In the genomic region with DNA sequence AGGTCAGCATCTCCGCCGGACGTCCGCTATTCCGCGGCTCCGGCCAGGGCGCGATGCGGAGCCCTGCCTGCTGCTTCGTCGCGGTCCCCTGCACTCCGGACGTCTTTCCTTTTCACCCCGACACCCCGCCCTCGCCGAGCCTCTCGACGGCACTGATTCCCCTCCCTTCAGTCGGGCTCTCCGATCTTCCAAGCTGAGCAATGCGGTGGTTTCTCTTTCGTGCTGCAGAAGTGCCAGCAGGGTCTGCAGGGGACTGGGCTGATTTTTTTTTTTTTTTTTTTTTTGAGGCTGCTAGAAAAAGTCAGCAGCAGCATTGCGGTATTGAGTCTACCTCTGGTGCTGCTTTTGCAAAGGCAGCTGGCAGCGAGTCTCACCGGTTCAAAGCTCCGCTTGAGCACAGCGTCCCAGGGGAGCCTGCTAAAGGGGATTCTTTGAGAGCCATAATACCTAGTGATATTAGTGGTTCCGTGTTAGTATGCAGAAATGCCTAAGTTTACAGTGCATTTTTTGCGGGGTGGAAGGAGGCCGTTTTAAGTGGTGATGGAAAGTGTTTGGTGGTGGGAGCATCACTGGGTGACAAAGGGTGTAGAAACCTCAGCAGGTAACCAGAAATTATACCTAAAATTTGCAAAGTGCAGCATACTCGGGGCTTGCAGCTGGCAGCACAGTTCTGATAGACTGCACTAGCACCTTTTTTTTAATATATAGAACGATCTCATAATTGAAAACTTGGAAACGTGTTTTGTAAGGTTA, we compare ENCODE assay signal across 8 cellular contexts. TPM values are rescaled to one million over a fixed set of nuclear protein-coding genes. Genes with fewer than 3 reads are reported as not detected.
A peak's percentile ranks its signal among the peaks of the same experiment; 100 is the strongest.
DNase-seq lines count a peak whose midpoint lies in the region; ATAC-seq and TF ChIP-seq lines count a peak whose summit lies in the region.

No MANE protein-coding gene starts in this region.

- H3K36me3 ChIP-seq in mesodermal cell (ENCODE audit: control insufficient read depth, insufficient read depth, low read length) = no peaks in the 10 kb centered on the region

- peaks cover 47 to 67% of the 10 kb centered on the region in 2 donors for H3K4me1 Mint-ChIP-seq in effector memory CD8-positive, alpha-beta T cell (ENCODE audit: low read depth in 2 of 2)

- H3K4me3 ChIP-seq in AG10803 (ENCODE audit: low read length) = peak overlapping the region; percentile 79
- H3K4me3 ChIP-seq in mesodermal cell (ENCODE audit: extremely low read depth, insufficient read depth, low read length, poor library complexity, severe bottlenecking) = peak overlapping the region; percentile 72

- H3K27ac ChIP-seq in mesodermal cell (ENCODE audit: low read depth, low read length, severe bottlenecking) = peak overlapping the region; percentile 85

- peak overlapping the region; percentile 95 to 98 for H3K27ac Mint-ChIP-seq in effector memory CD8-positive, alpha-beta T cell

- TF ChIP-seq CTCF in AG10803 (conservative IDR thresholded peaks at IDR 0.05; ENCODE audit: low read length) = no peak

- H3K27me3 Mint-ChIP-seq in effector memory CD8-positive, alpha-beta T cell = no peaks in the 10 kb centered on the region

- peak overlapping the region; percentile 97 to 99 for H3K4me3 Mint-ChIP-seq in effector memory CD8-positive, alpha-beta T cell

- H3K36me3 Mint-ChIP-seq in effector memory CD8-positive, alpha-beta T cell (ENCODE audit: insufficient read depth) = peaks cover 35% of the 10 kb centered on the region

- peak; percentile 49 for DNase-seq in AG10803 (ENCODE audit: low read depth)
- peak; percentile 46 for DNase-seq in NCI-H774 (lab: John Stamatoyannopoulos, UW)
- DNase-seq in activated CD8-positive, alpha-beta memory T cell treated with anti-CD3 and anti-CD28 coated beads for 1 hour (ENCODE audit: extremely low read depth in 1 of 2, low read depth in 1 of 2) = peak; percentile 38 to 55
- DNase-seq in effector memory CD8-positive, alpha-beta T cell = peak; percentile 65 to 72 (median 70)
- DNase-seq in stimulated activated CD8-positive, alpha-beta memory T cell treated with anti-CD3 and anti-CD28 coated beads, Interleukin-2, amount 100 ng/mL, for 1 hour (ENCODE audit: low read depth in 2 of 2) = peak; percentile 51 to 56

- no peaks in the 10 kb centered on the region for H3K9me3 Mint-ChIP-seq in effector memory CD8-positive, alpha-beta T cell

- ATAC-seq in GM19035 (IDR thresholded peaks at IDR 0.05; ENCODE audit: unreplicated experiment) (peak; percentile 45), HG03342 (IDR thresholded peaks at IDR 0.05; ENCODE audit: unreplicated experiment) (peak; percentile 36)
- peak; percentile 34 for ATAC-seq in effector memory CD8-positive, alpha-beta T cell (replicated peaks)

- H3K9me3 ChIP-seq in mesodermal cell (ENCODE audit: control insufficient read depth, low read length) = no peaks in the 10 kb centered on the region

- WGBS in mesodermal cell (ENCODE audit: insufficient coverage in 2 of 2), 2 experiments = 0% methylated on average over 32 to 33 of the region's 36 CpGs

- peaks cover 25% of the 10 kb centered on the region for H3K4me1 ChIP-seq in mesodermal cell (ENCODE audit: control insufficient read depth, insufficient read depth, low read length, poor library complexity, severe bottlenecking)

RNA-seq across cellular contexts. Expression of a gene that starts 1.0 kb away (rescaled TPM):
- polyA plus RNA-seq in mesodermal cell (2013, experiment 1 of 2) = 31.3 TPM
- polyA plus RNA-seq in mesodermal cell (2013, experiment 2 of 2) = 33.7 TPM

Comparison
In these comparisons a context has a peak if more than half of its experiments do, and no peak if none do; other contexts are left out.
1. Peak in every context shown above with its lines: DNase-seq, ATAC-seq, H3K4me3 ChIP-seq and H3K27ac ChIP-seq.